Comparison of ENCODE assay signal across 8 cellular contexts in genomic region chr5:177453852-177454396, GRCh38. TPM values are rescaled to one million over a fixed set of nuclear protein-coding genes. Genes with fewer than 3 reads are reported as not detected.
DNase-seq lines count a peak whose midpoint lies in the region; ATAC-seq and TF ChIP-seq lines count a peak whose summit lies in the region.

No MANE protein-coding gene starts in this region.

- TF ChIP-seq CTCF in WI38 (IDR thresholded peaks at IDR 0.05; ENCODE audit: low read depth, low read length) (no peak), left ventricle myocardium inferior (IDR thresholded peaks at IDR 0.05; ENCODE audit: borderline replicate concordance) (no peak), smooth muscle cell (IDR thresholded peaks at IDR 0.05; ENCODE audit: borderline replicate concordance, insufficient read depth, poor library complexity, severe bottlenecking) (no peak)

- H3K27me3 ChIP-seq in left ventricle myocardium inferior (ENCODE audit: low read depth) = peaks cover 42% of the 10 kb centered on the region
- H3K27me3 ChIP-seq in smooth muscle cell (ENCODE audit: low read depth) = no peaks in the 10 kb centered on the region

- peaks cover 50% of the 10 kb centered on the region for H3K4me1 ChIP-seq in left ventricle myocardium inferior
- peaks cover 18% of the 10 kb centered on the region for H3K4me1 ChIP-seq in smooth muscle cell (ENCODE audit: low read depth)

- intact Hi-C loops in left ventricle myocardium inferior (cut with micrococcal nuclease) = loop anchor here (5.0 to 10.0 kb wide), 2 partner anchors 52 to 139 kb away; partner anchors contain the start of genes MXD3 and PFN3

- DNase-seq in NCI-H82 (lab: John Stamatoyannopoulos, UW) (peak; percentile 66), NCI-H82 treated with DMSO at 0.1 percent for 48 hours (lab: John Stamatoyannopoulos, UW; ENCODE audit: unreplicated experiment) (no peak), left ventricle myocardium inferior (no peak), smooth muscle cell (lab: John Stamatoyannopoulos, UW; ENCODE audit: unreplicated experiment) (no peak), GF-D8 (lab: John Stamatoyannopoulos, UW) (no peak)
- DNase-seq in activated effector memory CD4-positive, alpha-beta T cell treated with Interleukin-2 at 50 U/mL for 16 hours = no peak

- H3K79me2 ChIP-seq in smooth muscle cell (ENCODE audit: low read depth) = no peaks in the 10 kb centered on the region

- no peaks in the 10 kb centered on the region for H3K9me3 ChIP-seq in left ventricle myocardium inferior (replicated peaks)
- H3K9me3 ChIP-seq in smooth muscle cell (replicated peaks; ENCODE audit: low read depth) = no peaks in the 10 kb centered on the region

- peak overlapping the region; percentile 99 for H3K4me2 ChIP-seq in smooth muscle cell

- WGBS in smooth muscle cell (ENCODE audit: low lambda C conversion rate) = 21% methylated on average over 24 of the region's 31 CpGs

- peaks cover 28% of the 10 kb centered on the region for H3F3A ChIP-seq in smooth muscle cell (ENCODE audit: low read depth)

- peak; percentile 2 for ATAC-seq in HG02943 (IDR thresholded peaks at IDR 0.05; ENCODE audit: low read depth, unreplicated experiment)

- H3K36me3 ChIP-seq in left ventricle myocardium inferior (peaks cover 13% of the 10 kb centered on the region), smooth muscle cell (ENCODE audit: low read depth) (no peaks in the 10 kb centered on the region)

- H3K27ac ChIP-seq in left ventricle myocardium inferior (replicated peaks) (peak overlapping the region; percentile 81), smooth muscle cell (ENCODE audit: low read depth) (peak overlapping the region; percentile 81)

- peaks cover 57% of the 10 kb centered on the region for H4K20me1 ChIP-seq in smooth muscle cell (ENCODE audit: low read depth)

- H3K9ac ChIP-seq in smooth muscle cell (ENCODE audit: low read depth) = peak overlapping the region; percentile 78

- H3K4me3 ChIP-seq in WI38 (ENCODE audit: low read depth, low read length) = peak overlapping the region; percentile 51
- H3K4me3 ChIP-seq in left ventricle myocardium inferior = peak overlapping the region; percentile 75
- peak overlapping the region; percentile 69 for H3K4me3 ChIP-seq in smooth muscle cell

- no peak overlapping the region for H2AFZ ChIP-seq in smooth muscle cell (ENCODE audit: low read depth)

RNA-seq across cellular contexts. Expression of gene PRR7, which starts 7.3 kb away (rescaled TPM):
- total RNA-seq in left ventricle myocardium inferior (2.1 TPM), smooth muscle cell (6.5 and 6.7 TPM in 2 replicates)
- polyA plus RNA-seq in smooth muscle cell = 31.9 and 33.6 TPM in 2 replicates

RNA-seq across cellular contexts. Expression of gene DBN1, which starts 19.5 kb away (rescaled TPM):
- total RNA-seq in left ventricle myocardium inferior = 21.8 TPM
- total RNA-seq in smooth muscle cell = 116 and 121 TPM in 2 replicates
- 194 and 202 TPM in 2 replicates for polyA plus RNA-seq in smooth muscle cell

RNA-seq across cellular contexts. Expression of gene GRK6, which starts 27.4 kb away (rescaled TPM):
- total RNA-seq in left ventricle myocardium inferior = 15.6 TPM
- total RNA-seq in smooth muscle cell = 13.3 and 20.8 TPM in 2 replicates
- polyA plus RNA-seq in smooth muscle cell = 28.5 and 33.8 TPM in 2 replicates

RNA-seq across cellular contexts. Expression of gene PDLIM7, which starts 43.5 kb away (rescaled TPM):
- total RNA-seq in left ventricle myocardium inferior (54.4 TPM), smooth muscle cell (172 and 235 TPM in 2 replicates)
- 511 and 635 TPM in 2 replicates for polyA plus RNA-seq in smooth muscle cell

RNA-seq across cellular contexts. Expression of gene F12, which starts 44.6 kb away (rescaled TPM):
- total RNA-seq in left ventricle myocardium inferior = not detected
- 1.8 and 3.6 TPM in 2 replicates for total RNA-seq in smooth muscle cell
- polyA plus RNA-seq in smooth muscle cell = 10.4 and 15.0 TPM in 2 replicates
